Comparison of ENCODE assay signal across 16 cellular contexts in the genomic region with DNA sequence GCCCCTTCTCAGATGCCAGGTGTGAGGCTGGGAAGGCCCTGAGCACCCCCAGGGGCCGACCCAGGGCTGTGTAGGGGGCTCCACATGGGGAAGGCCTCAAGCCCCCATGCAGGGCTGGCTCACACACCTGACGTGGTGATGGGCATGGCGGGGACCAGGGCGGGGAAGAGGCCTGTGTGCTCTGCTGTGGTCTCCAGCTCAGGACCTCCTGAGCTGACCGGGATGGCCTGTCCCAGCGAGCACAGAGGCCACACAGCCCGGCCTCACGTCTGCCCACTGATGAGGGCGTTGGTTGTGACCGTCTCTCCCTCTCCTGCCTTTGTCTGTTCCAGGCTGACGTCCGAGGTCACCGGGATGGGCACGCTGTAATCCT. TPM values are rescaled to one million over a fixed set of nuclear protein-coding genes. Genes with fewer than 3 reads are reported as not detected.
DNase-seq lines count a peak whose midpoint lies in the region; FAIRE-seq and TF ChIP-seq lines count a peak whose summit lies in the region.
"Had no signal": no experiment of that assay in that cellular context is flagged by ENCODE, and none has a peak within 500 bp of the region (broad histone marks: within the 10 kb centered on the region; RNA-seq: fewer than 3 reads in every experiment).

No MANE protein-coding gene starts in this region.

- peak; percentile 11 for DNase-seq in D721Med (ENCODE audit: insufficient read length, low spot score)
- DNase-seq in iPS-NIHi11 (ENCODE audit: low spot score): peak; percentile 9
- peak; percentile 72 for DNase-seq in osteoblast (ENCODE audit: insufficient read length, low spot score, missing footprints)
- no peak for DNase-seq in substantia nigra (lab: John Stamatoyannopoulos, UW)
- no peak for DNase-seq in RWPE1 (ENCODE audit: low spot score)
- no peak for DNase-seq in stimulated activated naive CD4-positive, alpha-beta T cell treated with Interleukin-2 at 50 U/mL for 16 hours (lab: John Stamatoyannopoulos, UW)
- DNase-seq: ACHN; CD8-positive, alpha-beta T cell; COR-L47; DMS53; GF-D8; HCEC 1CT; KG1 had no signal

- H3K4me3 ChIP-seq in BLaER1: peak overlapping the region; percentile 15; the same call in 1 of the 2 replicates
- no peak overlapping the region for H3K4me3 ChIP-seq in osteoblast (ENCODE audit: insufficient read depth, low read length)

- no peak for FAIRE-seq in D721Med (lab: Jason Lieb, UNC)
- FAIRE-seq: H1 had no signal

- H3K4me1 ChIP-seq in BLaER1 (peaks cover 69% of the 10 kb centered on the region), osteoblast (ENCODE audit: insufficient read depth, low read length) (no peaks in the 10 kb centered on the region)

- CTCF ChIA-PET in RWPE1 (lab: Yijun Ruan, JAX): no interaction called here

- no peaks in the 10 kb centered on the region for H3K27me3 ChIP-seq in BLaER1
- H3K27me3 ChIP-seq in osteoblast (ENCODE audit: insufficient read depth, low read length): no peaks in the 10 kb centered on the region

- H3K9me3 ChIP-seq in BLaER1: no peaks in the 10 kb centered on the region
- peaks cover under 1% of the 10 kb centered on the region for H3K9me3 ChIP-seq in osteoblast (ENCODE audit: low read depth, low read length)

- H3K27ac ChIP-seq in BLaER1 (peak overlapping the region; percentile 64; the same call in 1 of the 2 replicates), osteoblast (ENCODE audit: low read depth, low read length) (no peak overlapping the region), substantia nigra (ENCODE audit: low read depth, low read length, poor library complexity, severe bottlenecking) (no peak overlapping the region), RWPE1 (no peak overlapping the region)
- H3K27ac ChIP-seq: C4-2B had no signal

- H3K9ac ChIP-seq in BLaER1: no peak overlapping the region

- H4K20me1 ChIP-seq in BLaER1 (peaks cover 16% of the 10 kb centered on the region; the same call in 1 of the 2 replicates), osteoblast (ENCODE audit: insufficient read depth, low read length) (no peaks in the 10 kb centered on the region)

- POLR2A ChIA-PET in RWPE1 (lab: Yijun Ruan, JAX; ENCODE audit: low non-redundant PET): no interaction called here

- H3K36me3 ChIP-seq in BLaER1 (no peaks in the 10 kb centered on the region), osteoblast (ENCODE audit: insufficient read depth, low read length) (no peaks in the 10 kb centered on the region)

- H2AFZ ChIP-seq in osteoblast (ENCODE audit: low read length): no peak overlapping the region

- TF ChIP-seq CTCF in D721Med (IDR thresholded peaks at IDR 0.05; ENCODE audit: insufficient read depth, missing control alignments): no peak
- TF ChIP-seq CTCF in osteoblast (IDR thresholded peaks at IDR 0.05; ENCODE audit: extremely low read depth, low read depth, low read length): no peak
- no peak for TF ChIP-seq CTCF in RWPE1 (conservative IDR thresholded peaks at IDR 0.05; ENCODE audit: low read depth)

- no peaks in the 10 kb centered on the region for H3K79me2 ChIP-seq in osteoblast (ENCODE audit: insufficient read depth, low read length)

- H3K4me2 ChIP-seq in BLaER1: peak overlapping the region; percentile 89
- no peak overlapping the region for H3K4me2 ChIP-seq in osteoblast (ENCODE audit: insufficient read depth, low read length)

RNA-seq across cellular contexts. Expression of a gene that starts 40.2 kb away (rescaled TPM):
- total RNA-seq in osteoblast: 1,531 and 1,612 TPM in 2 replicates

Comparison
In these comparisons a context has a peak if more than half of its experiments do, and no peak if none do; other contexts are left out.
1. DNase-seq: peak in D721Med (single experiment), iPS-NIHi11 (single experiment) and osteoblast (single experiment); none in substantia nigra (0 of 49), RWPE1 (single experiment) and stimulated activated naive CD4-positive, alpha-beta T cell treated with Interleukin-2 at 50 U/mL for 16 hours (single experiment).